Comparison of ENCODE assay signal across 8 cellular contexts in genomic region chr1:48202030-48202752, GRCh38. TPM values are rescaled to one million over a fixed set of nuclear protein-coding genes. Genes with fewer than 3 reads are reported as not detected.
A peak's percentile ranks its signal among the peaks of the same experiment; 100 is the strongest.
DNase-seq lines count a peak whose midpoint lies in the region; ATAC-seq and TF ChIP-seq lines count a peak whose summit lies in the region.

No MANE protein-coding gene starts in this region.

- DNase-seq in DMS153 treated with DMSO at 0.1 percent for 48 hours (lab: John Stamatoyannopoulos, UW; ENCODE audit: unreplicated experiment) (peak; percentile 67), HEK293T (ENCODE audit: extremely low spot score) (peak; percentile 68), NCI-H345 (lab: John Stamatoyannopoulos, UW) (peak; percentile 71), dermis microvascular lymphatic vessel endothelial cell (ENCODE audit: low read depth in 2 of 2) (peak; percentile 42 to 62), lung (ENCODE audit: low spot score) (peak; percentile 74)
- peak; percentile 31 for DNase-seq in activated CD4-positive, alpha-beta T cell treated with anti-CD3 and anti-CD28 coated beads for 1 hour
- DNase-seq in stimulated activated CD8-positive, alpha-beta memory T cell treated with anti-CD3 and anti-CD28 coated beads, Interleukin-12 subunit alpha, Interleukin-12 subunit beta, amount 100 ng/mL, for 1 hour (ENCODE audit: low read depth): peak; percentile 37

- H3K36me3 ChIP-seq in lung (ENCODE audit: control insufficient read depth in 2 of 2, insufficient read depth in 2 of 2, low read length in 2 of 2): no peaks in the 10 kb centered on the region

- peak; percentile 86 for TF ChIP-seq CTCF in lung (IDR thresholded peaks at IDR 0.05; ENCODE audit: control extremely low read depth, extremely low read depth)

- 12 to 23% methylated on average over 7 of the region's 7 CpGs for WGBS in lung, 2 donors

- H3K27ac ChIP-seq in lung (ENCODE audit: low read depth in 1 of 2, low read length in 1 of 2): no peak overlapping the region

- H3K27me3 ChIP-seq in lung (ENCODE audit: control insufficient read depth, insufficient read depth): no peaks in the 10 kb centered on the region

- CTCF ChIA-PET in HEK293T (lab: Yijun Ruan, JAX): interaction anchor here (1.2 to 2.9 kb wide), 2 partner anchors 92 to 108 kb away, joined by 5 to 25 read pairs; no protein-coding TSS in a partner anchor

- H3K4me3 ChIP-seq in lung: no peak overlapping the region

- ATAC-seq in lung (ENCODE audit: insufficient read depth, low FRiP score) (peak; percentile 66), GM19023 (IDR thresholded peaks at IDR 0.05; ENCODE audit: unreplicated experiment) (no peak)

- POLR2A ChIA-PET in HEK293T (lab: Yijun Ruan, JAX): no interaction called here

- H3K4me1 ChIP-seq in lung (ENCODE audit: control insufficient read depth in 2 of 2, insufficient read depth in 2 of 2, low read length in 2 of 2): no peaks in the 10 kb centered on the region

- H3K9me3 ChIP-seq in lung (ENCODE audit: control insufficient read depth in 2 of 2, insufficient read depth in 1 of 2, low read length in 1 of 2): no peaks in the 10 kb centered on the region

TF ChIP-seq in HEK293T, 16 proteins besides CTCF, POLR2A, EP300 and RAD21:
- TF ChIP-seq SP1 (IDR thresholded peaks at IDR 0.05) (no peak), FOXM1 (IDR thresholded peaks at IDR 0.05; ENCODE audit: borderline replicate concordance) (no peak), ELF4 (IDR thresholded peaks at IDR 0.05) (no peak), ARNT (IDR thresholded peaks at IDR 0.05) (no peak), BHLHE40 (IDR thresholded peaks at IDR 0.05; ENCODE audit: borderline replicate concordance) (no peak), CTBP1 (IDR thresholded peaks at IDR 0.05; ENCODE audit: borderline replicate concordance) (no peak), PKNOX1 (IDR thresholded peaks at IDR 0.05) (no peak), FOXA1 (IDR thresholded peaks at IDR 0.05) (no peak), HDGF (IDR thresholded peaks at IDR 0.05; ENCODE audit: borderline replicate concordance) (no peak), SUZ12 (IDR thresholded peaks at IDR 0.05) (no peak), LEF1 (IDR thresholded peaks at IDR 0.05; ENCODE audit: borderline replicate concordance) (no peak), TARDBP (IDR thresholded peaks at IDR 0.05) (no peak), NFRKB (IDR thresholded peaks at IDR 0.05) (no peak)

RNA-seq across cellular contexts. Expression of gene SLC5A9, which starts 20.3 kb away (rescaled TPM):
- total RNA-seq in dermis microvascular lymphatic vessel endothelial cell (under 0.01 and 0.13 TPM in 2 replicates), lung (10 to 100 TPM in 1 of 2 donors, 1 to 10 TPM in 1; 1.4 to 20.3 TPM)
- polyA plus RNA-seq in lung: 1 to 10 TPM; 2.4 to 3.6 TPM
